In the genomic region with DNA sequence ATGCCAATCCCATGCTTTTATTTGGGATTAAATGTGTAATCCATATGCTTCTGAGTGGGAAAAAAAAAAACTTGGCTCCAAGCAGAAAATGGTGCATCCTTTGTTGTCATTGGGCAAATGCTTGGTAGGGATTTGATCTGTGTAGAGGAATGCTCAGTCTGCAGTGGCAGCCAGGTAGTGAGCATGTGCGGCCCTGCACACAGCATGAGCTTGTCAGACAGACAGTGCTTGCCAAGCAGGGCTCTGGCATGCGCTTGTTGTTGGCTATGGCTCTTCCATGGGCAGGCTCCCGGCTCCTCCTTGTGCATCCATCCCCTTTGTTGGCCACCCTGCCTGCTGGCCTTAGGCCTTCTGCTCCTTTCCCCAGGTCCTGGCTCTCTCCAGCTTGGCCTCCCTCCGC, we compare ENCODE assay signal across 13 cellular contexts.
"Had no signal": no experiment of that assay in that cellular context is flagged by ENCODE, and none has a peak within 500 bp of the region (broad histone marks: within the 10 kb centered on the region; RNA-seq: fewer than 3 reads in every experiment).

No MANE protein-coding gene starts in this region.

- ATAC-seq: activated CD8-positive, alpha-beta T cell treated with anti-CD3 and anti-CD28 coated beads for 36 hours; naive thymus-derived CD8-positive, alpha-beta T cell had no signal

- H3K36me3 ChIP-seq: colonic mucosa had no signal

- H3K27me3 ChIP-seq: ascending aorta, colonic mucosa had no signal

- H3K4me3 ChIP-seq: ascending aorta, colonic mucosa had no signal

- H3K4me1 ChIP-seq: colonic mucosa had no signal

- H3K9me3 ChIP-seq: ascending aorta, colonic mucosa had no signal

- DNase-seq: activated CD8-positive, alpha-beta memory T cell treated with anti-CD3 and anti-CD28 coated beads, Interleukin-2, amount 50 U/mL, for 4 hours; activated CD8-positive, alpha-beta T cell treated with anti-CD3 and anti-CD28 coated beads for 36 hours; activated naive CD4-positive, alpha-beta T cell; colonic mucosa; effector CD8-positive, alpha-beta T cell; kidney glomerular epithelial cell; naive thymus-derived CD8-positive, alpha-beta T cell; stimulated activated CD4-positive, alpha-beta T cell treated with anti-CD3 and anti-CD28 coated beads, Interleukin-15, amount 100 ng/mL, for 24 hours; stimulated activated CD4-positive, alpha-beta T cell treated with anti-CD3 and anti-CD28 coated beads, Interleukin-4, amount 100 ng/mL, for 24 hours; T1000 had no signal

- H3K27ac ChIP-seq: colonic mucosa, epithelial cell of prostate, VCaP had no signal
